ENCODE assay signal across 1 cellular context in genomic region chr4:185142911-185143595, GRCh38.
TF ChIP-seq lines count a peak whose summit lies in the region.

Gene SLC25A4 (plus strand): TSS chr4:185143266. CDS start chr4:185143373, 107 bp downstream.

TF ChIP-seq in HepG2, 621 proteins besides CTCF, POLR2A, EP300 and RAD21 (continued from another document and continues in another):
- TF ChIP-seq ZUFSP (CRISPR knock-in tag; IDR thresholded peaks at IDR 0.05; ENCODE audit: borderline replicate concordance) (no peak), ZNF33A (CRISPR knock-in tag; IDR thresholded peaks at IDR 0.05; ENCODE audit: borderline replicate concordance) (no peak), KDM6A (CRISPR knock-in tag; IDR thresholded peaks at IDR 0.05; ENCODE audit: low read depth) (no peak), ZBED4 (CRISPR knock-in tag; IDR thresholded peaks at IDR 0.05; ENCODE audit: borderline replicate concordance) (peak; percentile 90), BRF2 (CRISPR knock-in tag; IDR thresholded peaks at IDR 0.05) (peak; percentile 67; the same call in 1 of the 2 replicates), ZC3H13 (CRISPR knock-in tag; IDR thresholded peaks at IDR 0.05) (no peak), PRDM10 (CRISPR knock-in tag; IDR thresholded peaks at IDR 0.05; ENCODE audit: low read depth) (0 out of 2 replicates have a peak, but pooled peaks have one; percentile 18), ZBTB2 (CRISPR knock-in tag; IDR thresholded peaks at IDR 0.05; ENCODE audit: low read depth) (no peak; the same call in 1 of the 2 replicates), ZNF598 (CRISPR knock-in tag; IDR thresholded peaks at IDR 0.05; ENCODE audit: borderline replicate concordance) (peak; percentile 83; the same call in 1 of the 2 replicates), ZNF432 (CRISPR knock-in tag; IDR thresholded peaks at IDR 0.05; ENCODE audit: borderline replicate concordance) (no peak), REXO4 (CRISPR knock-in tag; IDR thresholded peaks at IDR 0.05; ENCODE audit: borderline replicate concordance) (no peak), ZSCAN12 (CRISPR knock-in tag; IDR thresholded peaks at IDR 0.05) (peak; percentile 78), SCMH1 (CRISPR knock-in tag; IDR thresholded peaks at IDR 0.05; ENCODE audit: borderline replicate concordance) (no peak), GPBP1L1 (CRISPR knock-in tag; IDR thresholded peaks at IDR 0.05) (no peak), ZNF460 (CRISPR knock-in tag; IDR thresholded peaks at IDR 0.05; ENCODE audit: borderline replicate concordance) (no peak), IRX3 (CRISPR knock-in tag; IDR thresholded peaks at IDR 0.05; ENCODE audit: borderline replicate concordance, low read depth) (peak; percentile 66; the same call in 1 of the 2 replicates), ZNF776 (CRISPR knock-in tag; IDR thresholded peaks at IDR 0.05) (peak; percentile 17; the same call in 1 of the 2 replicates), PREB (CRISPR knock-in tag; IDR thresholded peaks at IDR 0.05) (peak; percentile 70; the same call in 1 of the 2 replicates), MTA1 (CRISPR knock-in tag; IDR thresholded peaks at IDR 0.05; ENCODE audit: borderline replicate concordance) (peak; percentile 71; the same call in 1 of the 2 replicates), SP2 (CRISPR knock-in tag; IDR thresholded peaks at IDR 0.05) (peak; percentile 80), ZFP36 (IDR thresholded peaks at IDR 0.05; ENCODE audit: borderline replicate concordance, low read depth, low read length, partially characterized antibody) (no peak), DDIT3 (CRISPR knock-in tag; IDR thresholded peaks at IDR 0.05) (no peak), ZNF737 (CRISPR knock-in tag; IDR thresholded peaks at IDR 0.05; ENCODE audit: borderline replicate concordance) (no peak), ZFYVE20 (CRISPR knock-in tag; IDR thresholded peaks at IDR 0.05; ENCODE audit: borderline replicate concordance, low read depth) (no peak), KLF15 (CRISPR knock-in tag; IDR thresholded peaks at IDR 0.05; ENCODE audit: borderline replicate concordance) (no peak), FOXM1 (CRISPR knock-in tag; IDR thresholded peaks at IDR 0.05) (no peak), FOXJ3 (CRISPR knock-in tag; IDR thresholded peaks at IDR 0.05; ENCODE audit: borderline replicate concordance) (no peak), NPAS2 (CRISPR knock-in tag; IDR thresholded peaks at IDR 0.05; ENCODE audit: borderline replicate concordance) (no peak), HMGA1 (CRISPR knock-in tag; conservative IDR thresholded peaks at IDR 0.05) (no peak), HBP1 (CRISPR knock-in tag; IDR thresholded peaks at IDR 0.05; ENCODE audit: low read depth) (peak; percentile 42; the same call in 1 of the 2 replicates)
